1 cellular context compared by ENCODE assay signal in the genomic region with DNA sequence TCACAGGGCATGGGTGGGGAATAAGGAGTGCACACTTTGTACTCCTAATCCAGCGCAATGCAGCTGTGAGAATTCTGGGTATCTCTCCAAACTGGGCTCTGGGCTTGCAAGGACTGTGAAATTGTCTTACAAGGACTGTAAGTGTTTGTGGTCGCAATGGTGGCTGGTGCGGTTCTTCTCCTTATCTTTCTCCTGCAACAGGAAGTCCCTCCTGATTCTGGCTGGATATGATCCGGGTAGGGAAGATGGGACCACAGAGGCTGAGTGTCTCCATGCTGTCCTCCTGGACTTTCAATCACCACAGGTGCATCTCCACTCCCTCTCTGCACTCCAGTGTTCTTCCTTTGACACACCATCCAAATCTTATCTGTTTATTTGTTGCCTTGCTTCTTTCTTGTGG.
TF ChIP-seq lines count a peak whose summit lies in the region.

No MANE protein-coding gene starts in this region.

TF ChIP-seq in K562, 482 proteins besides CTCF, POLR2A, EP300 and RAD21 (continued from another document and continues in another):
- TF ChIP-seq CEBPZ (IDR thresholded peaks at IDR 0.05; ENCODE audit: borderline replicate concordance, low read depth, low read length), result no peak
- TF ChIP-seq SIN3A (IDR thresholded peaks at IDR 0.05; ENCODE audit: borderline replicate concordance in 2 of 2, control insufficient read depth in 1 of 2, low read depth in 2 of 2, low read length in 2 of 2), result no peak
- TF ChIP-seq MGA (IDR thresholded peaks at IDR 0.05), result no peak
- no peak for TF ChIP-seq PYGO2 (tag; IDR thresholded peaks at IDR 0.05)
- TF ChIP-seq SRSF7 (optimal IDR thresholded peaks at IDR 0.05; ENCODE audit: low read depth, low read length), result no peak
- no peak for TF ChIP-seq VEZF1 (CRISPR knock-in tag; IDR thresholded peaks at IDR 0.05)
- no peak for TF ChIP-seq BRF2 (IDR thresholded peaks at IDR 0.05; ENCODE audit: borderline replicate concordance, insufficient read depth, insufficient read length)
- TF ChIP-seq POLR2AphosphoS2 (IDR thresholded peaks at IDR 0.05; ENCODE audit: low read length), result no peak
- no peak for TF ChIP-seq ZNF165 (CRISPR knock-in tag; IDR thresholded peaks at IDR 0.05; ENCODE audit: borderline replicate concordance)
- no peak for TF ChIP-seq TEAD1 (CRISPR knock-in tag; IDR thresholded peaks at IDR 0.05)
- TF ChIP-seq ZBTB33 (CRISPR knock-in tag; IDR thresholded peaks at IDR 0.05), result no peak
- no peak for TF ChIP-seq SAFB2 (IDR thresholded peaks at IDR 0.05; ENCODE audit: borderline replicate concordance, low read depth, low read length, severe bottlenecking)
- TF ChIP-seq, protein P1, sequence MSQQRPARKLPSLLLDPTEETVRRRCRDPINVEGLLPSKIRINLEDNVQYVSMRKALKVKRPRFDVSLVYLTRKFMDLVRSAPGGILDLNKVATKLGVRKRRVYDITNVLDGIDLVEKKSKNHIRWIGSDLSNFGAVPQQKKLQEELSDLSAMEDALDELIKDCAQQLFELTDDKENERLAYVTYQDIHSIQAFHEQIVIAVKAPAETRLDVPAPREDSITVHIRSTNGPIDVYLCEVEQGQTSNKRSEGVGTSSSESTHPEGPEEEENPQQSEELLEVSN (IDR thresholded peaks at IDR 0.05; ENCODE audit: borderline replicate concordance in 1 of 2, extremely low read depth in 1 of 2, insufficient read depth in 1 of 2, insufficient read length in 1 of 2, low read depth in 1 of 2, low read length in 1 of 2, poor library complexity in 1 of 2, severe bottlenecking in 1 of 2), result no peak
- no peak for TF ChIP-seq ZNF561 (CRISPR knock-in tag; conservative IDR thresholded peaks at IDR 0.05)
- no peak for TF ChIP-seq RHOXF2B (CRISPR knock-in tag; conservative IDR thresholded peaks at IDR 0.05)
- TF ChIP-seq, protein P2, sequence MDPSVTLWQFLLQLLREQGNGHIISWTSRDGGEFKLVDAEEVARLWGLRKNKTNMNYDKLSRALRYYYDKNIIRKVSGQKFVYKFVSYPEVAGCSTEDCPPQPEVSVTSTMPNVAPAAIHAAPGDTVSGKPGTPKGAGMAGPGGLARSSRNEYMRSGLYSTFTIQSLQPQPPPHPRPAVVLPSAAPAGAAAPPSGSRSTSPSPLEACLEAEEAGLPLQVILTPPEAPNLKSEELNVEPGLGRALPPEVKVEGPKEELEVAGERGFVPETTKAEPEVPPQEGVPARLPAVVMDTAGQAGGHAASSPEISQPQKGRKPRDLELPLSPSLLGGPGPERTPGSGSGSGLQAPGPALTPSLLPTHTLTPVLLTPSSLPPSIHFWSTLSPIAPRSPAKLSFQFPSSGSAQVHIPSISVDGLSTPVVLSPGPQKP (CRISPR knock-in tag; IDR thresholded peaks at IDR 0.05), result no peak
- no peak for TF ChIP-seq MCM7 (IDR thresholded peaks at IDR 0.05)
- TF ChIP-seq CGGBP1 (CRISPR knock-in tag; IDR thresholded peaks at IDR 0.05), result no peak
- TF ChIP-seq ZNF668 (CRISPR knock-in tag; IDR thresholded peaks at IDR 0.05), result no peak
- TF ChIP-seq SAP30 (IDR thresholded peaks at IDR 0.05; ENCODE audit: borderline replicate concordance, insufficient read depth, low read depth, low read length, poor library complexity, severe bottlenecking), result no peak
- no peak for TF ChIP-seq NCOA6 (IDR thresholded peaks at IDR 0.05)
- TF ChIP-seq HES1 (IDR thresholded peaks at IDR 0.05; ENCODE audit: low read depth), result no peak
